ENCODE assay signal across 10 cellular contexts in the genomic region with DNA sequence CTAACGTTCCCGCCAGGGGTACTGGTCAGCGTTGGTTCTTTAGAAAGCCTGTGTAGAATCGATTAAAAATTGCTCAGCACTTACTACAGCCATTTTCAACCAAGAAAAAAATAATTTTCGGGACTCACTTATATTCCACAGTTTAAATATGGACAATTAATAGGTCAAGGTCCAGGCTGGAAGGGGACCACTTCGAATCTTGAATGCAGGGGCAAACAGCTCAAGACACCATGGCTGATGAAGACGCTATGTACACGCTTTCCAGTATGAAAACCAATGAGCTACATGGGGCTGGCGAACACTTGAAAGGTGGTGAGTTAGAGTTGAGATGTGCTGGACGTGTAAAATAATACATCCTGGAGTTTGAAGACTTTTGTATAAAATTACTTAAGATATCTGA.
"Had no signal": no experiment of that assay in that cellular context is flagged by ENCODE, and none has a peak within 500 bp of the region (broad histone marks: within the 10 kb centered on the region; RNA-seq: fewer than 3 reads in every experiment).

No MANE protein-coding gene starts in this region.

- DNase-seq: activated effector memory CD4-positive, alpha-beta T cell treated with Interleukin-2 at 50 U/mL for 16 hours; hippocampal formation; midbrain; SHP77 treated with DMSO at 0.1 percent for 48 hours; stimulated activated CD4-positive, alpha-beta T cell treated with anti-CD3 and anti-CD28 coated beads, Interleukin-15, amount 100 ng/mL, for 24 hours; stimulated activated CD4-positive, alpha-beta T cell treated with anti-CD3 and anti-CD28 coated beads, Interleukin-4, amount 100 ng/mL, for 24 hours; stomach; T1000 had no signal

- H3K4me1 ChIP-seq: parathyroid adenoma, stomach had no signal

- H3K27me3 ChIP-seq: stomach had no signal

- H3K9me3 ChIP-seq: stomach had no signal

- H3K4me3 ChIP-seq: coronary artery, stomach had no signal

- H3K36me3 ChIP-seq: stomach had no signal

- H3K27ac ChIP-seq: coronary artery, parathyroid adenoma, stomach had no signal
